ENCODE assay signal across 1 cellular context in genomic region chr1:23558140-23558871, GRCh38.
TF ChIP-seq lines count a peak whose summit lies in the region.

No MANE protein-coding gene starts in this region.

TF ChIP-seq in HepG2, 621 proteins besides CTCF, POLR2A, EP300 and RAD21 (continued from another document and continues in another):
- TF ChIP-seq TEF (CRISPR knock-in tag; IDR thresholded peaks at IDR 0.05) (no peak), ZNF616 (CRISPR knock-in tag; IDR thresholded peaks at IDR 0.05; ENCODE audit: low read depth) (no peak), MED13 (CRISPR knock-in tag; IDR thresholded peaks at IDR 0.05) (peak; percentile 87; the same call in 1 of the 2 replicates), ZNF644 (CRISPR knock-in tag; IDR thresholded peaks at IDR 0.05; ENCODE audit: low read depth) (no peak), TRAFD1 (CRISPR knock-in tag; IDR thresholded peaks at IDR 0.05; ENCODE audit: borderline replicate concordance) (no peak), ZNF251 (CRISPR knock-in tag; IDR thresholded peaks at IDR 0.05) (no peak), ZNF207 (IDR thresholded peaks at IDR 0.05; ENCODE audit: borderline replicate concordance) (no peak), NR2F6 (IDR thresholded peaks at IDR 0.05) (no peak), NR2F6 (CRISPR knock-in tag; IDR thresholded peaks at IDR 0.05) (peak; percentile 8; the same call in 1 of the 2 replicates), RBM22 (optimal IDR thresholded peaks at IDR 0.05; ENCODE audit: low read length) (peak; percentile 80), ZNF484 (CRISPR knock-in tag; IDR thresholded peaks at IDR 0.05; ENCODE audit: borderline replicate concordance, low read depth) (no peak), GTF3A (CRISPR knock-in tag; conservative IDR thresholded peaks at IDR 0.05) (no peak), REL (CRISPR knock-in tag; conservative IDR thresholded peaks at IDR 0.05) (0 out of 2 replicates have a peak, but pooled peaks have one; percentile 58), ZNF138 (CRISPR knock-in tag; IDR thresholded peaks at IDR 0.05; ENCODE audit: low read depth) (0 out of 2 replicates have a peak, but pooled peaks have one; percentile 51), TCF12 (IDR thresholded peaks at IDR 0.05) (no peak), TCF12 (CRISPR knock-in tag; IDR thresholded peaks at IDR 0.05) (peak; percentile 92), TAF1 (CRISPR knock-in tag; IDR thresholded peaks at IDR 0.05) (peak; percentile 63), NFRKB (IDR thresholded peaks at IDR 0.05) (no peak), GLMP (CRISPR knock-in tag; IDR thresholded peaks at IDR 0.05; ENCODE audit: borderline replicate concordance) (no peak), MAFG (CRISPR knock-in tag; IDR thresholded peaks at IDR 0.05) (no peak), SAP130 (CRISPR knock-in tag; IDR thresholded peaks at IDR 0.05; ENCODE audit: low read depth) (peak; percentile 77), GZF1 (CRISPR knock-in tag; IDR thresholded peaks at IDR 0.05) (no peak), ADNP (CRISPR knock-in tag; IDR thresholded peaks at IDR 0.05) (no peak), CBX5 (CRISPR knock-in tag; IDR thresholded peaks at IDR 0.05; ENCODE audit: borderline replicate concordance) (peak; percentile 79; the same call in 1 of the 2 replicates), ZNF446 (CRISPR knock-in tag; IDR thresholded peaks at IDR 0.05) (peak; percentile 50; the same call in 1 of the 2 replicates), SUZ12 (IDR thresholded peaks at IDR 0.05; ENCODE audit: low read depth, low read length) (no peak), ZFX (CRISPR knock-in tag; IDR thresholded peaks at IDR 0.05; ENCODE audit: low read depth) (peak; percentile 57), POGK (CRISPR knock-in tag; conservative IDR thresholded peaks at IDR 0.05) (0 out of 2 replicates have a peak, but pooled peaks have one; percentile 36), PLRG1 (conservative IDR thresholded peaks at IDR 0.05) (no peak), ZNF792 (CRISPR knock-in tag; IDR thresholded peaks at IDR 0.05) (0 out of 2 replicates have a peak, but pooled peaks have one; percentile 40), DMTF1 (CRISPR knock-in tag; IDR thresholded peaks at IDR 0.05) (no peak), ZFP36L2 (CRISPR knock-in tag; IDR thresholded peaks at IDR 0.05) (no peak), ETV5 (CRISPR knock-in tag; IDR thresholded peaks at IDR 0.05; ENCODE audit: borderline replicate concordance) (peak; percentile 94), BRCA1 (CRISPR knock-in tag; IDR thresholded peaks at IDR 0.05) (no peak), HOMEZ (CRISPR knock-in tag; IDR thresholded peaks at IDR 0.05; ENCODE audit: low read depth) (no peak), ZNF605 (CRISPR knock-in tag; IDR thresholded peaks at IDR 0.05) (no peak), TERF1 (CRISPR knock-in tag; IDR thresholded peaks at IDR 0.05) (no peak), FOXK2 (IDR thresholded peaks at IDR 0.05) (no peak), HIVEP1 (CRISPR knock-in tag; IDR thresholded peaks at IDR 0.05) (peak; percentile 60; the same call in 1 of the 2 replicates), FOSL1 (CRISPR knock-in tag; IDR thresholded peaks at IDR 0.05; ENCODE audit: borderline replicate concordance) (no peak), ZNF329 (CRISPR knock-in tag; IDR thresholded peaks at IDR 0.05; ENCODE audit: low read depth) (no peak), KMT2A (CRISPR knock-in tag; IDR thresholded peaks at IDR 0.05) (peak; percentile 54; the same call in 1 of the 2 replicates), NFE2 (CRISPR knock-in tag; IDR thresholded peaks at IDR 0.05) (no peak)
- TF ChIP-seq, protein P1, sequence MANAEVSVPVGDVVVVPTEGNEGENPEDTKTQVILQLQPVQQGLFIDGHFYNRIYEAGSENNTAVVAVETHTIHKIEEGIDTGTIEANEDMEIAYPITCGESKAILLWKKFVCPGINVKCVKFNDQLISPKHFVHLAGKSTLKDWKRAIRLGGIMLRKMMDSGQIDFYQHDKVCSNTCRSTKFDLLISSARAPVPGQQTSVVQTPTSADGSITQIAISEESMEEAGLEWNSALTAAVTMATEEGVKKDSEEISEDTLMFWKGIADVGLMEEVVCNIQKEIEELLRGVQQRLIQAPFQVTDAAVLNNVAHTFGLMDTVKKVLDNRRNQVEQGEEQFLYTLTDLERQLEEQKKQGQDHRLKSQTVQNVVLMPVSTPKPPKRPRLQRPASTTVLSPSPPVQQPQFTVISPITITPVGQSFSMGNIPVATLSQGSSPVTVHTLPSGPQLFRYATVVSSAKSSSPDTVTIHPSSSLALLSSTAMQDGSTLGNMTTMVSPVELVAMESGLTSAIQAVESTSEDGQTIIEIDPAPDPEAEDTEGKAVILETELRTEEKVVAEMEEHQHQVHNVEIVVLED (CRISPR knock-in tag; IDR thresholded peaks at IDR 0.05; ENCODE audit: borderline replicate concordance), result peak; percentile 59
- TF ChIP-seq, protein P2, sequence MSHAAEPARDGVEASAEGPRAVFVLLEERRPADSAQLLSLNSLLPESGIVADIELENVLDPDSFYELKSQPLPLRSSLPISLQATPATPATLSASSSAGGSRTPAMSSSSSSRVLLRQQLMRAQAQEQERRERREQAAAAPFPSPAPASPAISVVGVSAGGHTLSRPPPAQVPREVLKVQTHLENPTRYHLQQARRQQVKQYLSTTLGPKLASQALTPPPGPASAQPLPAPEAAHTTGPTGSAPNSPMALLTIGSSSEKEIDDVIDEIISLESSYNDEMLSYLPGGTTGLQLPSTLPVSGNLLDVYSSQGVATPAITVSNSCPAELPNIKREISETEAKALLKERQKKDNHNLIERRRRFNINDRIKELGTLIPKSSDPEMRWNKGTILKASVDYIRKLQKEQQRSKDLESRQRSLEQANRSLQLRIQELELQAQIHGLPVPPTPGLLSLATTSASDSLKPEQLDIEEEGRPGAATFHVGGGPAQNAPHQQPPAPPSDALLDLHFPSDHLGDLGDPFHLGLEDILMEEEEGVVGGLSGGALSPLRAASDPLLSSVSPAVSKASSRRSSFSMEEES (CRISPR knock-in tag; IDR thresholded peaks at IDR 0.05), result no peak; the same call in 1 of the 2 replicates
- TF ChIP-seq, protein P3, sequence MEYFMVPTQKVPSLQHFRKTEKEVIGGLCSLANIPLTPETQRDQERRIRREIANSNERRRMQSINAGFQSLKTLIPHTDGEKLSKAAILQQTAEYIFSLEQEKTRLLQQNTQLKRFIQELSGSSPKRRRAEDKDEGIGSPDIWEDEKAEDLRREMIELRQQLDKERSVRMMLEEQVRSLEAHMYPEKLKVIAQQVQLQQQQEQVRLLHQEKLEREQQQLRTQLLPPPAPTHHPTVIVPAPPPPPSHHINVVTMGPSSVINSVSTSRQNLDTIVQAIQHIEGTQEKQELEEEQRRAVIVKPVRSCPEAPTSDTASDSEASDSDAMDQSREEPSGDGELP (IDR thresholded peaks at IDR 0.05; ENCODE audit: borderline replicate concordance, low read depth), result peak; percentile 96
- TF ChIP-seq, protein P4, sequence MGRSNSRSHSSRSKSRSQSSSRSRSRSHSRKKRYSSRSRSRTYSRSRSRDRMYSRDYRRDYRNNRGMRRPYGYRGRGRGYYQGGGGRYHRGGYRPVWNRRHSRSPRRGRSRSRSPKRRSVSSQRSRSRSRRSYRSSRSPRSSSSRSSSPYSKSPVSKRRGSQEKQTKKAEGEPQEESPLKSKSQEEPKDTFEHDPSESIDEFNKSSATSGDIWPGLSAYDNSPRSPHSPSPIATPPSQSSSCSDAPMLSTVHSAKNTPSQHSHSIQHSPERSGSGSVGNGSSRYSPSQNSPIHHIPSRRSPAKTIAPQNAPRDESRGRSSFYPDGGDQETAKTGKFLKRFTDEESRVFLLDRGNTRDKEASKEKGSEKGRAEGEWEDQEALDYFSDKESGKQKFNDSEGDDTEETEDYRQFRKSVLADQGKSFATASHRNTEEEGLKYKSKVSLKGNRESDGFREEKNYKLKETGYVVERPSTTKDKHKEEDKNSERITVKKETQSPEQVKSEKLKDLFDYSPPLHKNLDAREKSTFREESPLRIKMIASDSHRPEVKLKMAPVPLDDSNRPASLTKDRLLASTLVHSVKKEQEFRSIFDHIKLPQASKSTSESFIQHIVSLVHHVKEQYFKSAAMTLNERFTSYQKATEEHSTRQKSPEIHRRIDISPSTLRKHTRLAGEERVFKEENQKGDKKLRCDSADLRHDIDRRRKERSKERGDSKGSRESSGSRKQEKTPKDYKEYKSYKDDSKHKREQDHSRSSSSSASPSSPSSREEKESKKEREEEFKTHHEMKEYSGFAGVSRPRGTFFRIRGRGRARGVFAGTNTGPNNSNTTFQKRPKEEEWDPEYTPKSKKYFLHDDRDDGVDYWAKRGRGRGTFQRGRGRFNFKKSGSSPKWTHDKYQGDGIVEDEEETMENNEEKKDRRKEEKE (IDR thresholded peaks at IDR 0.05), result no peak
